In the genomic region with DNA sequence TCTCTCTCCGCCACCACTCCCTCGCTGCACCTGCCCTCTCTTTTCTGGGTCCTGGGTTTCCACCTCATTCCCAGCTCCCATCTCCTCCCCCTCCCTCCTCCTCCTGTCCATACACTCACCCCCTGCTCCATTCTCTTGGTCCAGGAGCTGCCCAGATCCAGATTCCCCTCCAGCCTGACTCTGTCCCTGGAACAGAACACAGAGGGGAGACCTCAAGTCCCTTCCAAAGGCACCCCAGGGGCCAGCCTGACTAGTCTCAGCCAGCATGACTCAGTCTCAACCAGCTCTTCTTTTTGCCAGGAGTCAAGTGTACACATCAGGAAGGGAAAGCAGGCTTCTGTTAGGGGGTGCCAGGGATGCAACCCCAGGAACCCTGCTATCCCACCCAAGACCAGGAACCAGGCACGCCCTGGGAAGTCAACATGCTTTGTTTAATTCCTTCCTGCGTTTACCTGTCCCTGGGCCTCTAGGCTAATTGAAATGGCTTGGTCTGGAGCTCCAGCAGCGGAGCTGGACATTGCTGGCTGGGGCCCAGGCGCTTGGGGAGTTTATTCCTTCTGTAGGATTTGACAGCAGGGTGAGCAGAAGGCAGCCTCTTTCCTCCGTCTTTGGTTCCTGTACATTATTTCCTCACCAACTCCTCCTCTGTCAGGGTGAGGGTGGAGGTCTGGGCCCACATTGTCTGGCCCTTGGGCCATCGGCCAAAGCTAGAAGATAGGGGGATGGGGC, we compare ENCODE assay signal across 16 cellular contexts. TPM values are rescaled to one million over a fixed set of nuclear protein-coding genes. Genes with fewer than 3 reads are reported as not detected.
DNase-seq lines count a peak whose midpoint lies in the region; ATAC-seq and TF ChIP-seq lines count a peak whose summit lies in the region.
"Had no signal": no experiment of that assay in that cellular context is flagged by ENCODE, and none has a peak within 500 bp of the region (broad histone marks: within the 10 kb centered on the region; RNA-seq: fewer than 3 reads in every experiment).

No MANE protein-coding gene starts in this region.

- peaks cover 20% of the 10 kb centered on the region for H3K4me1 Mint-ChIP-seq in mesothelial cell of epicardium
- H3K4me1 Mint-ChIP-seq: IgD-negative memory B cell had no signal

- no peaks in the 10 kb centered on the region for H3K4me1 ChIP-seq in left lung
- H3K4me1 ChIP-seq: A549 had no signal

- in situ Hi-C loops in G401 (cut with HindIII; ENCODE audit: low sequenced_read_pairs): no loop called here

- no peaks in the 10 kb centered on the region for H3K9me3 Mint-ChIP-seq in mesothelial cell of epicardium
- H3K9me3 Mint-ChIP-seq: GM23338, IgD-negative memory B cell had no signal

- no peak overlapping the region for H3K27ac ChIP-seq in left lung
- H3K27ac ChIP-seq: A549 had no signal

- no peaks in the 10 kb centered on the region for H3K36me3 Mint-ChIP-seq in mesothelial cell of epicardium

- peak overlapping the region; percentile 38 for H3K27ac Mint-ChIP-seq in mesothelial cell of epicardium
- H3K27ac Mint-ChIP-seq: GM23338, IgD-negative memory B cell had no signal

- ATAC-seq in left lung (no peak), HG02763 (IDR thresholded peaks at IDR 0.05; ENCODE audit: unreplicated experiment) (no peak), HG02610 (IDR thresholded peaks at IDR 0.05; ENCODE audit: unreplicated experiment) (no peak)
- ATAC-seq: GM23338 had no signal

- no peak overlapping the region for H3K4me3 Mint-ChIP-seq in mesothelial cell of epicardium
- H3K4me3 Mint-ChIP-seq: GM23338 had no signal

- peak; percentile 92 for DNase-seq in G401 (ENCODE audit: low spot score)
- DNase-seq in NCI-H446 (lab: John Stamatoyannopoulos, UW): peak; percentile 45 to 73
- peak; percentile 35 to 88 for DNase-seq in cerebellar nuclear complex (lab: John Stamatoyannopoulos, UW)
- DNase-seq in mesothelial cell of epicardium (ENCODE audit: low spot score in 2 of 2, unreplicated experiment in 2 of 2): no peak
- DNase-seq in left lung: no peak
- DNase-seq: DMS153, NCI-H187, NCI-H226, NCI-H526 treated with DMSO at 0.1 percent for 48 hours, RPMI8226, SIG-M5 had no signal

- no peaks in the 10 kb centered on the region for H3K9me3 ChIP-seq in left lung
- H3K9me3 ChIP-seq: A549 had no signal

- no peaks in the 10 kb centered on the region for H3K36me3 ChIP-seq in left lung

- no peak for TF ChIP-seq CTCF in mesothelial cell of epicardium (IDR thresholded peaks at IDR 0.05; ENCODE audit: unreplicated experiment)
- no peak for TF ChIP-seq CTCF in left lung (IDR thresholded peaks at IDR 0.05)

- H3K27me3 ChIP-seq in left lung: no peaks in the 10 kb centered on the region

- no peaks in the 10 kb centered on the region for H3K27me3 Mint-ChIP-seq in mesothelial cell of epicardium (ENCODE audit: low read depth)
- H3K27me3 Mint-ChIP-seq: IgD-negative memory B cell had no signal

- no peak overlapping the region for H3K4me3 ChIP-seq in left lung
- H3K4me3 ChIP-seq: A549, GM23338 had no signal

- intact Hi-C loops in left lung (cut with DNase I): no loop called here

RNA-seq across cellular contexts. Expression of a gene that starts 28.4 kb away (rescaled TPM):
- 9.2 and 15.2 TPM in 2 replicates for total RNA-seq in G401 (2014; rRNA removed; shearing (Covaris generic))
- total RNA-seq in mesothelial cell of epicardium (28.1 to 32.0 TPM (median 29.1 TPM) in 3 replicates), left lung (10 to 100 TPM; 18.4 to 34.4 TPM)

RNA-seq across cellular contexts. Expression of a gene that starts 29.0 kb away (rescaled TPM):
- 0.47 TPM in 1 of 2 replicates, not detected in the other for total RNA-seq in G401 (2014; rRNA removed; shearing (Covaris generic))
- 0.20 to 0.83 TPM (median 0.22 TPM) in 3 replicates for total RNA-seq in mesothelial cell of epicardium
- under 1 TPM; 0.08 to 0.12 TPM for total RNA-seq in left lung

Comparison
In these comparisons a context has a peak if more than half of its experiments do, and no peak if none do; other contexts are left out.
1. DNase-seq: peak in G401 (single experiment), NCI-H446 (2 of 2) and cerebellar nuclear complex (2 of 2); none in mesothelial cell of epicardium (0 of 2) and left lung (0 of 2).